In genomic region chr15:84980196-84981053, GRCh38 we compare ENCODE assay signal across 1 cellular context.
TF ChIP-seq lines count a peak whose summit lies in the region.

No MANE protein-coding gene starts in this region.

TF ChIP-seq in HepG2, 621 proteins besides CTCF, POLR2A, EP300 and RAD21 (continued from another document):
- TF ChIP-seq ZBTB2 (CRISPR knock-in tag; IDR thresholded peaks at IDR 0.05; ENCODE audit: low read depth), result peak; percentile 48; the same call in 1 of the 2 replicates
- peak; percentile 99 for TF ChIP-seq KLF13 (CRISPR knock-in tag; IDR thresholded peaks at IDR 0.05)
- TF ChIP-seq RNF2 (conservative IDR thresholded peaks at IDR 0.05; ENCODE audit: low read depth), result 0 out of 2 replicates have a peak, but pooled peaks have one; percentile 63
- TF ChIP-seq ZNF280B (CRISPR knock-in tag; IDR thresholded peaks at IDR 0.05; ENCODE audit: borderline replicate concordance), result peak; percentile 71
- no peak for TF ChIP-seq CSRNP2 (CRISPR knock-in tag; conservative IDR thresholded peaks at IDR 0.05; ENCODE audit: low read depth)
- 0 out of 2 replicates have a peak, but pooled peaks have one; percentile 37 for TF ChIP-seq YEATS2 (CRISPR knock-in tag; IDR thresholded peaks at IDR 0.05; ENCODE audit: borderline replicate concordance)
- TF ChIP-seq DRAP1 (CRISPR knock-in tag; IDR thresholded peaks at IDR 0.05), result peak; percentile 64; the same call in 1 of the 2 replicates
- 0 out of 2 replicates have a peak, but pooled peaks have one; percentile 46 for TF ChIP-seq ZNF550 (CRISPR knock-in tag; IDR thresholded peaks at IDR 0.05; ENCODE audit: borderline replicate concordance)
- peak; percentile 80; the same call in 1 of the 2 replicates for TF ChIP-seq KLF11 (CRISPR knock-in tag; IDR thresholded peaks at IDR 0.05)
- TF ChIP-seq ZNF335 (CRISPR knock-in tag; IDR thresholded peaks at IDR 0.05), result 0 out of 2 replicates have a peak, but pooled peaks have one; percentile 71
- TF ChIP-seq SIN3A (IDR thresholded peaks at IDR 0.05; ENCODE audit: borderline replicate concordance, low read depth, low read length), result peak; percentile 74; the same call in 1 of the 2 replicates
- peak; percentile 79 for TF ChIP-seq GABPB1 (CRISPR knock-in tag; IDR thresholded peaks at IDR 0.05)
- peak; percentile 45; the same call in 1 of the 2 replicates for TF ChIP-seq POGK (CRISPR knock-in tag; conservative IDR thresholded peaks at IDR 0.05)
- peak; percentile 61 for TF ChIP-seq SATB2 (CRISPR knock-in tag; IDR thresholded peaks at IDR 0.05)
- TF ChIP-seq KDM2A (CRISPR knock-in tag; IDR thresholded peaks at IDR 0.05; ENCODE audit: borderline replicate concordance, low read depth), result peak; percentile 96
- peak; percentile 71 for TF ChIP-seq ZNF878 (CRISPR knock-in tag; IDR thresholded peaks at IDR 0.05)
- TF ChIP-seq RFX1 (IDR thresholded peaks at IDR 0.05), result no peak
- no peak; the same call in 1 of the 2 replicates for TF ChIP-seq THAP7 (CRISPR knock-in tag; IDR thresholded peaks at IDR 0.05)
- peak; percentile 42; the same call in 1 of the 2 replicates for TF ChIP-seq ZNF670 (CRISPR knock-in tag; IDR thresholded peaks at IDR 0.05; ENCODE audit: borderline replicate concordance)
- TF ChIP-seq ZNF292 (CRISPR knock-in tag; IDR thresholded peaks at IDR 0.05; ENCODE audit: borderline replicate concordance, low read depth), result peak; percentile 97
- peak; percentile 76 for TF ChIP-seq SAP130 (CRISPR knock-in tag; IDR thresholded peaks at IDR 0.05; ENCODE audit: low read depth)
- peak; percentile 47; the same call in 1 of the 2 replicates for TF ChIP-seq SMYD3 (CRISPR knock-in tag; IDR thresholded peaks at IDR 0.05)
